ENCODE assay signal across 34 cellular contexts in genomic region chr5:161924270-161924669, GRCh38.
DNase-seq lines count a peak whose midpoint lies in the region; ATAC-seq, FAIRE-seq and TF ChIP-seq lines count a peak whose summit lies in the region.
"Had no signal": no experiment of that assay in that cellular context is flagged by ENCODE, and none has a peak within 500 bp of the region (broad histone marks: within the 10 kb centered on the region; RNA-seq: fewer than 3 reads in every experiment).

No MANE protein-coding gene starts in this region.

- POLR2A ChIA-PET in HepG2 (lab: Yijun Ruan, JAX): no interaction called here
- POLR2A ChIA-PET in A549 (lab: Yijun Ruan, JAX): no interaction called here
- POLR2A ChIA-PET in IMR-90 (lab: Charles Lee; ENCODE audit: unreplicated experiment): no interaction called here
- POLR2A ChIA-PET in K562 (lab: Yijun Ruan, JAX): no interaction called here

- BruUV-seq in HepG2 (replicated peaks; lab: Mats Ljungman, UMichigan) (no TSS peak), IMR-90 (replicated peaks; lab: Mats Ljungman, UMichigan) (no TSS peak), K562 (replicated peaks; lab: Mats Ljungman, UMichigan) (no TSS peak)

- no peak overlapping the region for H3K18ac ChIP-seq in IMR-90 (ENCODE audit: low read depth, low read length)

- TF ChIP-seq CTCF in HepG2 (CRISPR knock-in tag; IDR thresholded peaks at IDR 0.05): no peak
- TF ChIP-seq CTCF in right lobe of liver (IDR thresholded peaks at IDR 0.05): no peak
- no peak for TF ChIP-seq CTCF in A549 (IDR thresholded peaks at IDR 0.05)
- no peak for TF ChIP-seq CTCF in IMR-90 (conservative IDR thresholded peaks at IDR 0.05; ENCODE audit: low read depth, low read length)
- no peak for TF ChIP-seq CTCF in K562 (IDR thresholded peaks at IDR 0.05 in 2 of 3, conservative IDR thresholded peaks at IDR 0.05 in 1 of 3; ENCODE audit: insufficient read depth in 2 of 3, low read depth in 1 of 3, low read length in 3 of 3)
- TF ChIP-seq CTCF in dorsolateral prefrontal cortex (IDR thresholded peaks at IDR 0.05 in 54 of 56, conservative IDR thresholded peaks at IDR 0.05 in 2 of 56; ENCODE audit: low read depth in 1 of 56, partially characterized antibody in 56 of 56): no peak

- WGBS in HepG2 (ENCODE audit: low lambda C conversion rate): 20% methylated on average over 3 of the region's 3 CpGs
- WGBS in right lobe of liver (ENCODE audit: insufficient coverage, low coverage, low lambda C conversion rate, missing lambda C conversion rate): 52% methylated on average over 3 of the region's 3 CpGs
- WGBS in A549 (ENCODE audit: missing lambda C conversion rate): 30% methylated on average over 3 of the region's 3 CpGs
- no CpG with 5 or more reads among the region's 3 CpGs for WGBS in IMR-90 (ENCODE audit: extremely low coverage in 2 of 2, insufficient read length in 1 of 2), 2 experiments
- WGBS in K562 (ENCODE audit: insufficient coverage, low coverage, missing lambda C conversion rate): 0% methylated on average over 3 of the region's 3 CpGs

- H3K36me3 ChIP-seq in HepG2 (replicated peaks in 1 of 2; ENCODE audit: control insufficient read depth in 1 of 2, insufficient read depth in 2 of 2, low read length in 2 of 2) (no peaks in the 10 kb centered on the region), right lobe of liver (no peaks in the 10 kb centered on the region), IMR-90 (ENCODE audit: control insufficient read depth, insufficient read depth, low read length) (no peaks in the 10 kb centered on the region), K562 (ENCODE audit: control insufficient read depth, insufficient read depth, low read length) (no peaks in the 10 kb centered on the region)
- H3K36me3 ChIP-seq: BE2C; BLaER1; BLaER1 treated with 17β-estradiol and CSF1 and Interleukin-3, amounts not matched to agents 10 nM and 100 nM had no signal

- no peak overlapping the region for H3K4me2 ChIP-seq in HepG2 (ENCODE audit: low read depth, low read length)
- H3K4me2 ChIP-seq in A549: no peak overlapping the region
- H3K4me2 ChIP-seq in IMR-90 (ENCODE audit: low read depth, low read length): no peak overlapping the region
- no peak overlapping the region for H3K4me2 ChIP-seq in K562 (ENCODE audit: insufficient read depth, low read length)
- H3K4me2 ChIP-seq: BLaER1; BLaER1 treated with 17β-estradiol and CSF1 and Interleukin-3, amounts not matched to agents 10 nM and 100 nM had no signal

- H2BK15ac ChIP-seq in IMR-90 (ENCODE audit: low read depth, low read length): no peak overlapping the region

- H3K27me3 ChIP-seq in HepG2 (ENCODE audit: control insufficient read depth in 1 of 2, insufficient read depth in 2 of 2, low read length in 2 of 2): no peaks in the 10 kb centered on the region
- no peaks in the 10 kb centered on the region for H3K27me3 ChIP-seq in right lobe of liver
- no peaks in the 10 kb centered on the region for H3K27me3 ChIP-seq in IMR-90 (ENCODE audit: control insufficient read depth, insufficient read depth, low read length)
- H3K27me3 ChIP-seq in K562 (ENCODE audit: control insufficient read depth in 2 of 2, insufficient read depth in 2 of 2, low read length in 2 of 2): no peaks in the 10 kb centered on the region
- no peaks in the 10 kb centered on the region for H3K27me3 ChIP-seq in dorsolateral prefrontal cortex
- H3K27me3 ChIP-seq: BE2C; BLaER1; BLaER1 treated with 17β-estradiol and CSF1 and Interleukin-3, amounts not matched to agents 10 nM and 100 nM had no signal

- dilution Hi-C loops in IMR-90 (cut with HindIII; ENCODE audit: low sequenced_read_pairs, unreplicated experiment): no loop called here

- no peak overlapping the region for H3K14ac ChIP-seq in IMR-90 (replicated peaks; ENCODE audit: low read depth, low read length)

- H2AFZ ChIP-seq in HepG2 (ENCODE audit: low read length) (no peak overlapping the region), IMR-90 (replicated peaks; ENCODE audit: low read length, poor library complexity) (no peak overlapping the region), K562 (ENCODE audit: low read depth, low read length) (no peak overlapping the region)

- H3K56ac ChIP-seq in IMR-90 (ENCODE audit: extremely low read depth, insufficient read depth, low read length): no peak overlapping the region

- H4K20me1 ChIP-seq in HepG2 (ENCODE audit: insufficient read depth, low read length) (no peaks in the 10 kb centered on the region), IMR-90 (ENCODE audit: insufficient read depth, low read length) (no peaks in the 10 kb centered on the region), K562 (replicated peaks; ENCODE audit: control insufficient read depth, insufficient read depth, low read length) (no peaks in the 10 kb centered on the region)
- H4K20me1 ChIP-seq: BLaER1; BLaER1 treated with 17β-estradiol and CSF1 and Interleukin-3, amounts not matched to agents 10 nM and 100 nM had no signal

- no peak overlapping the region for H2BK20ac ChIP-seq in IMR-90 (ENCODE audit: low read depth, low read length)

- H3K9me3 ChIP-seq in HepG2 (ENCODE audit: low read length) (no peaks in the 10 kb centered on the region), right lobe of liver (no peaks in the 10 kb centered on the region), A549 (no peaks in the 10 kb centered on the region), IMR-90 (ENCODE audit: control insufficient read depth, insufficient read depth, low read length) (peaks cover 6% of the 10 kb centered on the region), K562 (replicated peaks; ENCODE audit: control insufficient read depth, insufficient read depth, low read depth, low read length) (0 out of 2 replicates have a peak, but pooled peaks cover 2% of the 10 kb centered on the region)
- H3K9me3 ChIP-seq: BE2C had no signal

- H3K4me3 ChIP-seq in HepG2 (replicated peaks in 1 of 3; ENCODE audit: insufficient read depth in 1 of 3, low read depth in 2 of 3, low read length in 3 of 3) (no peak overlapping the region), right lobe of liver (no peak overlapping the region), A549 (no peak overlapping the region), IMR-90 (ENCODE audit: insufficient read depth, low read depth, low read length) (no peak overlapping the region), K562 (no peak overlapping the region), dorsolateral prefrontal cortex (no peak overlapping the region)
- H3K4me3 ChIP-seq: BLaER1; BLaER1 treated with 17β-estradiol and CSF1 and Interleukin-3, amounts not matched to agents 10 nM and 100 nM had no signal

- FAIRE-seq in HepG2 (lab: Jason Lieb, UNC) (no peak), A549 (lab: Jason Lieb, UNC) (no peak), K562 (lab: Jason Lieb, UNC) (no peak)
- FAIRE-seq: A204.1, D721Med had no signal

- H2AK9ac ChIP-seq in IMR-90 (replicated peaks; ENCODE audit: low read depth, low read length, poor library complexity): no peak overlapping the region

- H3K4ac ChIP-seq in IMR-90 (ENCODE audit: low read depth, low read length): no peak overlapping the region

- H4K5ac ChIP-seq in IMR-90 (ENCODE audit: low read depth, low read length): no peak overlapping the region

- CTCF ChIA-PET in HepG2 (lab: Yijun Ruan, JAX; ENCODE audit: low intra/inter-chr PET ratio, low total read pairs): no interaction called here
- CTCF ChIA-PET in A549 (lab: Yijun Ruan, JAX): no interaction called here
- CTCF ChIA-PET in IMR-90 (lab: Yijun Ruan, JAX): no interaction called here
- CTCF ChIA-PET in K562 (lab: Yijun Ruan, JAX; ENCODE audit: low intra/inter-chr PET ratio): no interaction called here

- DNase-seq in HepG2 (ENCODE audit: low spot score) (no peak), right lobe of liver (no peak), A549 (ENCODE audit: low read depth in 1 of 2, low spot score in 1 of 2) (no peak), IMR-90 (no peak), K562 (ENCODE audit: extremely low read depth in 1 of 4, low spot score in 3 of 4) (no peak), dorsolateral prefrontal cortex (no peak), T1000 (lab: John Stamatoyannopoulos, UW) (no peak), pons (ENCODE audit: low spot score) (no peak)
- DNase-seq: 8988T; ACHN; AML-193; BE2C; C1 segment of cervical spinal cord; Caco-2; Calu3; CD4-positive, alpha-beta memory T cell; CD4-positive, alpha-beta T cell; CD4-positive, CD25-positive, alpha-beta regulatory T cell; CD8-positive, alpha-beta memory T cell; CD8-positive, alpha-beta T cell; COR-L47; DMS 273 treated with DMSO at 0.1 percent for 48 hours; DMS153; DMS53; DMS79; DMS79 treated with DMSO at 0.1 percent for 48 hours; DND-41; EL had no signal

- H3K27ac ChIP-seq in HepG2 (ENCODE audit: extremely low read length, insufficient read depth, low read length) (no peak overlapping the region), right lobe of liver (no peak overlapping the region), A549 (no peak overlapping the region), IMR-90 (ENCODE audit: insufficient read depth, low read length) (no peak overlapping the region), K562 (ENCODE audit: extremely low read depth, low read depth, low read length) (no peak overlapping the region), dorsolateral prefrontal cortex (no peak overlapping the region)
- H3K27ac ChIP-seq: 22Rv1; BLaER1; BLaER1 treated with 17β-estradiol and CSF1 and Interleukin-3, amounts not matched to agents 10 nM and 100 nM; C4-2B had no signal

- H3K4me1 ChIP-seq in HepG2 (ENCODE audit: insufficient read depth, low read length) (no peaks in the 10 kb centered on the region), right lobe of liver (no peaks in the 10 kb centered on the region), A549 (no peaks in the 10 kb centered on the region), IMR-90 (ENCODE audit: control insufficient read depth, insufficient read depth, low read length) (no peaks in the 10 kb centered on the region), K562 (replicated peaks in 1 of 2; ENCODE audit: control insufficient read depth in 2 of 2, insufficient read depth in 2 of 2, low read length in 2 of 2) (no peaks in the 10 kb centered on the region)
- H3K4me1 ChIP-seq: BE2C; BLaER1; BLaER1 treated with 17β-estradiol and CSF1 and Interleukin-3, amounts not matched to agents 10 nM and 100 nM; Caco-2 had no signal

- H4K91ac ChIP-seq in IMR-90 (ENCODE audit: insufficient read depth, low read depth, low read length): no peak overlapping the region

- TF ChIP-seq RAD21 in HepG2 (CRISPR knock-in tag; IDR thresholded peaks at IDR 0.05) (no peak), A549 (conservative IDR thresholded peaks at IDR 0.05 in 1 of 2, IDR thresholded peaks at IDR 0.05 in 1 of 2) (no peak), IMR-90 (IDR thresholded peaks at IDR 0.05; ENCODE audit: low read length) (no peak), K562 (CRISPR knock-in tag; conservative IDR thresholded peaks at IDR 0.05 in 1 of 2, IDR thresholded peaks at IDR 0.05 in 1 of 2) (no peak)

- H3K23ac ChIP-seq in IMR-90 (ENCODE audit: low read depth, low read length): no peak overlapping the region

- H2BK120ac ChIP-seq in IMR-90 (ENCODE audit: low read depth, low read length): no peak overlapping the region

- ATAC-seq in HepG2 (no peak), right lobe of liver (no peak), A549 (no peak), IMR-90 (ENCODE audit: low read depth) (no peak), K562 (no peak)
- ATAC-seq: CD8-positive, alpha-beta T cell had no signal

- H2AK5ac ChIP-seq in IMR-90 (ENCODE audit: low read depth, low read length): no peak overlapping the region

- TF ChIP-seq POLR2A in HepG2 (IDR thresholded peaks at IDR 0.05; ENCODE audit: insufficient read depth in 1 of 2, low read depth in 2 of 2, low read length in 2 of 2): no peak
- TF ChIP-seq POLR2A in right lobe of liver (IDR thresholded peaks at IDR 0.05): no peak
- TF ChIP-seq POLR2A in A549 (IDR thresholded peaks at IDR 0.05; ENCODE audit: low read length): no peak
- no peak for TF ChIP-seq POLR2A in IMR-90 (IDR thresholded peaks at IDR 0.05; ENCODE audit: low read depth, low read length)
- no peak for TF ChIP-seq POLR2A in K562 (conservative IDR thresholded peaks at IDR 0.05)

- no peaks in the 10 kb centered on the region for H3K9me1 ChIP-seq in IMR-90 (ENCODE audit: insufficient read depth, low read length)
- no peaks in the 10 kb centered on the region for H3K9me1 ChIP-seq in K562 (ENCODE audit: control insufficient read depth, insufficient read depth, low read length)

- intact Hi-C loops in HepG2 (cut with micrococcal nuclease; ENCODE audit: unreplicated experiment) (loop anchor here (10.0 kb wide), 1 partner anchor 379 kb away; the partner anchor contains the start of gene GABRB2), right lobe of liver (cut with DNase I) (no loop called here), IMR-90 (cut with micrococcal nuclease) (no loop called here), K562 (cut with micrococcal nuclease) (no loop called here), dorsolateral prefrontal cortex (cut with DNase I) (no loop called here)

- H3K79me2 ChIP-seq in HepG2 (ENCODE audit: insufficient read depth, low read length) (no peaks in the 10 kb centered on the region), K562 (ENCODE audit: control insufficient read depth, insufficient read depth, low read length) (no peaks in the 10 kb centered on the region)

- H3K79me1 ChIP-seq in IMR-90 (ENCODE audit: low read depth in 1 of 2, low read length in 2 of 2): no peaks in the 10 kb centered on the region

- in situ Hi-C loops in HepG2 (cut with HindIII; ENCODE audit: extremely low pct_ligation_motif_present, low pct_unique_long_range_greater_than_20kb): no loop called here
- in situ Hi-C loops in IMR-90 (cut with MboI; ENCODE audit: low sequenced_read_pairs): no loop called here
- in situ Hi-C loops in K562 (cut with MboI): no loop called here

- no peak overlapping the region for H4K8ac ChIP-seq in IMR-90 (ENCODE audit: low read depth in 2 of 2, low read length in 2 of 2)

- no peak overlapping the region for H3K9ac ChIP-seq in HepG2 (ENCODE audit: insufficient read depth, low read depth, low read length)
- no peak overlapping the region for H3K9ac ChIP-seq in IMR-90 (ENCODE audit: low read depth, low read length)
- no peak overlapping the region for H3K9ac ChIP-seq in K562 (ENCODE audit: insufficient read depth in 1 of 2, low read depth in 2 of 2, low read length in 2 of 2)
- H3K9ac ChIP-seq: BLaER1; BLaER1 treated with 17β-estradiol and CSF1 and Interleukin-3, amounts not matched to agents 10 nM and 100 nM had no signal

- TF ChIP-seq EP300 in HepG2 (IDR thresholded peaks at IDR 0.05; ENCODE audit: low read depth in 2 of 2, low read length in 2 of 2) (no peak), HepG2 (CRISPR knock-in tag; IDR thresholded peaks at IDR 0.05; ENCODE audit: borderline replicate concordance) (no peak), A549 (IDR thresholded peaks at IDR 0.05) (no peak), K562 (IDR thresholded peaks at IDR 0.05; ENCODE audit: low read length) (no peak)

- H2BK5ac ChIP-seq in IMR-90 (ENCODE audit: low read depth, low read length, poor library complexity, severe bottlenecking): no peak overlapping the region

Comparison
In these comparisons a context has a peak if more than half of its experiments do, and no peak if none do; other contexts are left out.
1. Of the 241 proteins assayed by ChIP-seq in both HepG2 and K562: peak only in HepG2: MAFK; only in K562: MAFG; in both: MAFF; in neither: 238.